ENCODE assay signal across 8 cellular contexts in genomic region chr15:67456677-67457529, GRCh38.
DNase-seq lines count a peak whose midpoint lies in the region; ATAC-seq and TF ChIP-seq lines count a peak whose summit lies in the region.

No MANE protein-coding gene starts in this region.

- TF ChIP-seq POLR2A in suprapubic skin (IDR thresholded peaks at IDR 0.05): no peak

- H3F3A ChIP-seq in Loucy (ENCODE audit: low read depth): peaks cover 3% of the 10 kb centered on the region; the same call in 1 of the 2 replicates

- H3K79me2 ChIP-seq in Loucy (ENCODE audit: insufficient read depth, low read length): no peaks in the 10 kb centered on the region

- H2AFZ ChIP-seq in Loucy (ENCODE audit: low read length): no peak overlapping the region

- no peak overlapping the region for H3K27ac ChIP-seq in RWPE2 (ENCODE audit: poor library complexity, severe bottlenecking)
- H3K27ac ChIP-seq in suprapubic skin: no peak overlapping the region

- WGBS in suprapubic skin: 32% methylated on average over 8 of the region's 8 CpGs

- H3K4me3 ChIP-seq in Loucy (ENCODE audit: low read length, poor library complexity, severe bottlenecking): no peak overlapping the region
- no peak overlapping the region for H3K4me3 ChIP-seq in RWPE2 (ENCODE audit: severe bottlenecking)
- no peak overlapping the region for H3K4me3 ChIP-seq in foreskin fibroblast (ENCODE audit: low read depth in 1 of 2, low read length in 2 of 2)
- no peak overlapping the region for H3K4me3 ChIP-seq in suprapubic skin

- no peaks in the 10 kb centered on the region for H3K9me2 ChIP-seq in Loucy (replicated peaks; ENCODE audit: low read depth, low read length)

- DNase-seq in GM10266 (ENCODE audit: extremely low spot score) (peak; percentile 71), RWPE2 (ENCODE audit: low spot score) (no peak), foreskin fibroblast (peak; percentile 58 to 86), occipital lobe (lab: John Stamatoyannopoulos, UW) (peak; percentile 18), suprapubic skin (ENCODE audit: low spot score in 2 of 2) (peak; percentile 85 to 90)

- H3K27me3 Mint-ChIP-seq in activated T-helper 17 cell treated with anti-CD3 and anti-CD28 coated beads, Interleukin-2, amount 50 U/mL, for 72 hours: no peaks in the 10 kb centered on the region

- TF ChIP-seq CTCF in GM10266 (IDR thresholded peaks at IDR 0.05; ENCODE audit: control insufficient read depth, insufficient read depth, low read depth, missing control alignments): peak; percentile 91
- TF ChIP-seq CTCF in Loucy (conservative IDR thresholded peaks at IDR 0.05; ENCODE audit: low read length): peak; percentile 97
- peak; percentile 99 for TF ChIP-seq CTCF in RWPE2 (IDR thresholded peaks at IDR 0.05; ENCODE audit: poor library complexity, severe bottlenecking)
- TF ChIP-seq CTCF in foreskin fibroblast (IDR thresholded peaks at IDR 0.05; ENCODE audit: low read depth, low read length): peak; percentile 95
- peak; percentile 54 to 87 for TF ChIP-seq CTCF in suprapubic skin (IDR thresholded peaks at IDR 0.05)

- H3K9me3 ChIP-seq in Loucy (ENCODE audit: insufficient read depth, low read depth, low read length): no peaks in the 10 kb centered on the region
- no peaks in the 10 kb centered on the region for H3K9me3 ChIP-seq in RWPE2 (ENCODE audit: severe bottlenecking)
- no peaks in the 10 kb centered on the region for H3K9me3 ChIP-seq in suprapubic skin

- H3K4me1 Mint-ChIP-seq in activated T-helper 17 cell treated with anti-CD3 and anti-CD28 coated beads, Interleukin-2, amount 50 U/mL, for 72 hours: no peaks in the 10 kb centered on the region

- H3K9me3 Mint-ChIP-seq in activated T-helper 17 cell treated with anti-CD3 and anti-CD28 coated beads, Interleukin-2, amount 50 U/mL, for 72 hours: no peaks in the 10 kb centered on the region

- no peak overlapping the region for H3K4me2 ChIP-seq in Loucy (ENCODE audit: low read depth, low read length, poor library complexity, severe bottlenecking)

- no peaks in the 10 kb centered on the region for H3K4me1 ChIP-seq in Loucy (ENCODE audit: insufficient read depth, low read length, poor library complexity, severe bottlenecking)
- H3K4me1 ChIP-seq in RWPE2 (ENCODE audit: insufficient read depth, poor library complexity, severe bottlenecking): no peaks in the 10 kb centered on the region
- H3K4me1 ChIP-seq in suprapubic skin: peaks cover 4% of the 10 kb centered on the region

- H3K36me3 ChIP-seq in Loucy (ENCODE audit: insufficient read depth, low read length) (no peaks in the 10 kb centered on the region), RWPE2 (ENCODE audit: low read depth) (no peaks in the 10 kb centered on the region), suprapubic skin (peaks cover 4% of the 10 kb centered on the region)

- no peak overlapping the region for H3K4me3 Mint-ChIP-seq in activated T-helper 17 cell treated with anti-CD3 and anti-CD28 coated beads, Interleukin-2, amount 50 U/mL, for 72 hours

- H3K27me3 ChIP-seq in Loucy (ENCODE audit: insufficient read depth, low read length, poor library complexity, severe bottlenecking) (no peaks in the 10 kb centered on the region), RWPE2 (ENCODE audit: insufficient read depth, poor library complexity, severe bottlenecking) (no peaks in the 10 kb centered on the region), suprapubic skin (no peaks in the 10 kb centered on the region)

- no peaks in the 10 kb centered on the region for H4K20me1 ChIP-seq in Loucy (ENCODE audit: insufficient read depth, low read length, poor library complexity, severe bottlenecking)

- H3K36me3 Mint-ChIP-seq in activated T-helper 17 cell treated with anti-CD3 and anti-CD28 coated beads, Interleukin-2, amount 50 U/mL, for 72 hours (ENCODE audit: low read depth): no peaks in the 10 kb centered on the region

- ATAC-seq in RWPE2 (ENCODE audit: low read depth): peak; percentile 94
- peak; percentile 90 for ATAC-seq in activated T-helper 17 cell treated with anti-CD3 and anti-CD28 coated beads, Interleukin-2, amount 50 U/mL, for 72 hours (replicated peaks)
- ATAC-seq in HG03521 (IDR thresholded peaks at IDR 0.05; ENCODE audit: unreplicated experiment): no peak

- no peak overlapping the region for H3K9ac ChIP-seq in Loucy (ENCODE audit: low read depth, low read length, poor library complexity, severe bottlenecking)

- no peak for TF ChIP-seq EP300 in suprapubic skin (IDR thresholded peaks at IDR 0.05)

- no peak overlapping the region for H3K27ac Mint-ChIP-seq in activated T-helper 17 cell treated with anti-CD3 and anti-CD28 coated beads, Interleukin-2, amount 50 U/mL, for 72 hours
